Comparison of ENCODE assay signal across 25 cellular contexts in genomic region chr7:65444211-65444842, GRCh38.
"Had no signal": no experiment of that assay in that cellular context is flagged by ENCODE, and none has a peak within 500 bp of the region (broad histone marks: within the 10 kb centered on the region; RNA-seq: fewer than 3 reads in every experiment).

No MANE protein-coding gene starts in this region.

- FAIRE-seq: RCC 7860 had no signal

- H3K4me1 ChIP-seq: SJCRH30 had no signal

- H3K36me3 ChIP-seq: SJCRH30 had no signal

- H3K4me2 ChIP-seq: PC-9 had no signal

- DNase-seq: Karpas-422, MM.1S, MV-4-11, NCI-H1105, NCI-H1417 treated with DMSO at 0.1 percent for 48 hours, NCI-H1436 treated with DMSO at 0.1 percent for 48 hours, NCI-H1694 treated with DMSO at 0.1 percent for 48 hours, NCI-H187 treated with DMSO at 0.1 percent for 48 hours, NCI-H2171, NCI-H226, NCI-H446 treated with DMSO at 0.1 percent for 48 hours, NCI-H510A, NCI-H524, NCI-H526, NCI-H69, NCI-H774, PC-9, SIG-M5, SJCRH30 had no signal

- H3K27ac ChIP-seq: PC-9, RWPE1, SJCRH30, SK-N-MC had no signal

- H3K27me3 ChIP-seq: SJCRH30 had no signal

- H2AFZ ChIP-seq: PC-9 had no signal

- ATAC-seq: Panc1, Right ventricle myocardium inferior, SK-N-SH treated with all-trans-retinoic acid at 6 μM for 48 hours had no signal

- H3K4me3 ChIP-seq: PC-9, SJCRH30, SK-N-MC had no signal
